In the genomic region with DNA sequence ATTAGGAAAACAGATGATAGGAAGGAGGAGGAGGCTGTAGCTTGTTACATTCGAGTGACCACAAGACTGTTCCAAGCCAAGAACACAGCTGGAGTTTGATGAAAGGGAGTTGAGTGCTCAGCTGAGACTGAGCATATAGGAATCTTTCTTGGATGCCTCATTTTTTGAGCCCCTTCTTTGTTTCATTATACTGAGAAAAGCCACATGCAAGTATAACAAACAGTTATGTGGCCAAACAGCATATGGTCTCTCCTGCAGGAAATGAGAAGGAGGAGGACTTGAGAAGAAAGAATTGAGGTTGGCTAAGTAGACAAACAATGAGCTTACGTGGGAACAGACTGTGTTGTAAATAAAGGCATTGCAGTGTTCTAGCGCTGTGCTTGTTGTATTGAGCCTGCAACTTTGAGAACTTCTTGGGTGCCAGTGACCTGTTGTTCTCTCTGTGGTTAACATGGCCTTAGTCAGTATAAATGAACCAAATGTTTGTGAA, we compare ENCODE assay signal across 14 cellular contexts.
DNase-seq lines count a peak whose midpoint lies in the region; ATAC-seq, FAIRE-seq and TF ChIP-seq lines count a peak whose summit lies in the region.
"Had no signal": no experiment of that assay in that cellular context is flagged by ENCODE, and none has a peak within 500 bp of the region (broad histone marks: within the 10 kb centered on the region; RNA-seq: fewer than 3 reads in every experiment).

No MANE protein-coding gene starts in this region.

- no peak overlapping the region for H3K4me3 ChIP-seq in fibroblast of villous mesenchyme (ENCODE audit: low read depth, low read length)
- H3K4me3 ChIP-seq in small intestine (ENCODE audit: low read depth in 1 of 2, low read length in 2 of 2) = no peak overlapping the region
- H3K4me3 ChIP-seq: skin epidermis had no signal

- intact Hi-C loops in activated naive CD4-positive, alpha-beta T cell treated with anti-CD3 and anti-CD28 coated beads for 36 hours (cut with micrococcal nuclease) = no loop called here
- intact Hi-C loops in activated T-helper 1 cell treated with anti-CD3 and anti-CD28 coated beads, Interleukin-12 subunit alpha, Interleukin-12 subunit beta, Interleukin-2, Interleukin-4 antibody, amounts not matched to agents 30 ng/mL and 10 ng/mL and 1 ng/mL, durations not matched to agents 14 hours and 24 hours and 36 hours (cut with micrococcal nuclease) = no loop called here

- CTCF ChIA-PET in activated naive CD4-positive, alpha-beta T cell treated with anti-CD3 and anti-CD28 coated beads for 36 hours (lab: Charles Lee) = interaction anchor here (0.6 to 1.7 kb wide), 3 partner anchors 14 to 306 kb away, joined by 3 to 5 read pairs (median 3); no protein-coding TSS in a partner anchor

- H3K36me3 Mint-ChIP-seq in activated naive CD4-positive, alpha-beta T cell treated with anti-CD3 and anti-CD28 coated beads, Interleukin-2, amount 50 U/mL, for 24 hours = peaks cover 11% of the 10 kb centered on the region
- H3K36me3 Mint-ChIP-seq in activated naive CD4-positive, alpha-beta T cell treated with anti-CD3 and anti-CD28 coated beads for 36 hours (ENCODE audit: low read depth) = peaks cover 6% of the 10 kb centered on the region
- peaks cover 3% of the 10 kb centered on the region for H3K36me3 Mint-ChIP-seq in activated T-helper 1 cell treated with anti-CD3 and anti-CD28 coated beads, Interleukin-12 subunit alpha, Interleukin-12 subunit beta, Interleukin-2, Interleukin-4 antibody, amounts not matched to agents 30 ng/mL and 10 ng/mL and 1 ng/mL, durations not matched to agents 14 hours and 24 hours and 36 hours (ENCODE audit: low read depth)

- H3K27ac ChIP-seq in small intestine (ENCODE audit: low read depth in 1 of 2, low read length in 1 of 2) = peak overlapping the region in 1 of 2 donors; percentile 2
- H3K27ac ChIP-seq: foreskin keratinocyte had no signal

- peak overlapping the region; percentile 43 for H3K27ac Mint-ChIP-seq in activated naive CD4-positive, alpha-beta T cell treated with anti-CD3 and anti-CD28 coated beads, Interleukin-2, amount 50 U/mL, for 24 hours
- no peak overlapping the region for H3K27ac Mint-ChIP-seq in activated naive CD4-positive, alpha-beta T cell treated with anti-CD3 and anti-CD28 coated beads for 36 hours
- H3K27ac Mint-ChIP-seq in activated T-helper 1 cell treated with anti-CD3 and anti-CD28 coated beads, Interleukin-12 subunit alpha, Interleukin-12 subunit beta, Interleukin-2, Interleukin-4 antibody, amounts not matched to agents 30 ng/mL and 10 ng/mL and 1 ng/mL, durations not matched to agents 14 hours and 24 hours and 36 hours = peak overlapping the region; percentile 0
- H3K27ac Mint-ChIP-seq: activated CD4-positive, alpha-beta T cell treated with anti-CD3 and anti-CD28 coated beads, Interleukin-2, amount 10 ng/mL, durations not matched to agents 7 days and 5 days had no signal

- H3K9me3 Mint-ChIP-seq in activated naive CD4-positive, alpha-beta T cell treated with anti-CD3 and anti-CD28 coated beads, Interleukin-2, amount 50 U/mL, for 24 hours = no peaks in the 10 kb centered on the region
- H3K9me3 Mint-ChIP-seq in activated naive CD4-positive, alpha-beta T cell treated with anti-CD3 and anti-CD28 coated beads for 36 hours = no peaks in the 10 kb centered on the region
- H3K9me3 Mint-ChIP-seq in activated T-helper 1 cell treated with anti-CD3 and anti-CD28 coated beads, Interleukin-12 subunit alpha, Interleukin-12 subunit beta, Interleukin-2, Interleukin-4 antibody, amounts not matched to agents 30 ng/mL and 10 ng/mL and 1 ng/mL, durations not matched to agents 14 hours and 24 hours and 36 hours = no peaks in the 10 kb centered on the region

- peak overlapping the region; percentile 30 for H3K4me3 Mint-ChIP-seq in activated naive CD4-positive, alpha-beta T cell treated with anti-CD3 and anti-CD28 coated beads, Interleukin-2, amount 50 U/mL, for 24 hours
- no peak overlapping the region for H3K4me3 Mint-ChIP-seq in activated naive CD4-positive, alpha-beta T cell treated with anti-CD3 and anti-CD28 coated beads for 36 hours
- H3K4me3 Mint-ChIP-seq in activated T-helper 1 cell treated with anti-CD3 and anti-CD28 coated beads, Interleukin-12 subunit alpha, Interleukin-12 subunit beta, Interleukin-2, Interleukin-4 antibody, amounts not matched to agents 30 ng/mL and 10 ng/mL and 1 ng/mL, durations not matched to agents 14 hours and 24 hours and 36 hours = no peak overlapping the region
- H3K4me3 Mint-ChIP-seq: activated CD4-positive, alpha-beta T cell treated with anti-CD3 and anti-CD28 coated beads, Interleukin-2, amount 10 ng/mL, durations not matched to agents 7 days and 5 days had no signal

- H3K9me3 ChIP-seq in small intestine (ENCODE audit: control insufficient read depth, low read depth) = no peaks in the 10 kb centered on the region

- no peak for FAIRE-seq in small intestine (lab: Jason Lieb, UNC)

- no peaks in the 10 kb centered on the region for H3K27me3 ChIP-seq in small intestine (ENCODE audit: control insufficient read depth in 2 of 2, insufficient read depth in 2 of 2, low read length in 2 of 2)
- H3K27me3 ChIP-seq: foreskin keratinocyte had no signal

- H3K36me3 ChIP-seq in small intestine (ENCODE audit: control insufficient read depth in 2 of 2, insufficient read depth in 2 of 2, low read length in 2 of 2) = no peaks in the 10 kb centered on the region

- WGBS in small intestine, 3 donors = 59 to 85% (median 65%) methylated on average over 3 of the region's 3 CpGs

- peaks cover 53% of the 10 kb centered on the region for H3K4me1 Mint-ChIP-seq in activated naive CD4-positive, alpha-beta T cell treated with anti-CD3 and anti-CD28 coated beads, Interleukin-2, amount 50 U/mL, for 24 hours
- H3K4me1 Mint-ChIP-seq in activated naive CD4-positive, alpha-beta T cell treated with anti-CD3 and anti-CD28 coated beads for 36 hours (ENCODE audit: low read depth) = peaks cover 48% of the 10 kb centered on the region
- H3K4me1 Mint-ChIP-seq in activated T-helper 1 cell treated with anti-CD3 and anti-CD28 coated beads, Interleukin-12 subunit alpha, Interleukin-12 subunit beta, Interleukin-2, Interleukin-4 antibody, amounts not matched to agents 30 ng/mL and 10 ng/mL and 1 ng/mL, durations not matched to agents 14 hours and 24 hours and 36 hours (ENCODE audit: low read depth) = peaks cover 21% of the 10 kb centered on the region

- no peak for ATAC-seq in GM21515 (IDR thresholded peaks at IDR 0.05; ENCODE audit: unreplicated experiment)
- ATAC-seq: foreskin keratinocyte had no signal

- no peak for TF ChIP-seq CTCF in fibroblast of villous mesenchyme (IDR thresholded peaks at IDR 0.05; ENCODE audit: insufficient read depth, low read depth, low read length)

- H3K27me3 Mint-ChIP-seq in activated naive CD4-positive, alpha-beta T cell treated with anti-CD3 and anti-CD28 coated beads, Interleukin-2, amount 50 U/mL, for 24 hours = no peaks in the 10 kb centered on the region
- H3K27me3 Mint-ChIP-seq in activated naive CD4-positive, alpha-beta T cell treated with anti-CD3 and anti-CD28 coated beads for 36 hours (ENCODE audit: low read depth) = no peaks in the 10 kb centered on the region
- H3K27me3 Mint-ChIP-seq in activated T-helper 1 cell treated with anti-CD3 and anti-CD28 coated beads, Interleukin-12 subunit alpha, Interleukin-12 subunit beta, Interleukin-2, Interleukin-4 antibody, amounts not matched to agents 30 ng/mL and 10 ng/mL and 1 ng/mL, durations not matched to agents 14 hours and 24 hours and 36 hours (ENCODE audit: insufficient read depth) = peaks cover 2% of the 10 kb centered on the region
- H3K27me3 Mint-ChIP-seq: activated CD4-positive, alpha-beta T cell treated with anti-CD3 and anti-CD28 coated beads, Interleukin-2, amount 10 ng/mL, durations not matched to agents 7 days and 5 days had no signal

- peaks cover 4 to 7% of the 10 kb centered on the region in 2 donors for H3K4me1 ChIP-seq in small intestine (ENCODE audit: control insufficient read depth in 2 of 2, insufficient read depth in 1 of 2, low read depth in 1 of 2, low read length in 1 of 2)
- H3K4me1 ChIP-seq: foreskin keratinocyte had no signal

- no peak for DNase-seq in activated naive CD4-positive, alpha-beta T cell treated with anti-CD3 and anti-CD28 coated beads for 36 hours
- DNase-seq in activated T-helper 1 cell treated with anti-CD3 and anti-CD28 coated beads, Interleukin-12 subunit alpha, Interleukin-12 subunit beta, Interleukin-2, Interleukin-4 antibody, amounts not matched to agents 30 ng/mL and 10 ng/mL and 1 ng/mL, durations not matched to agents 14 hours and 24 hours and 36 hours (ENCODE audit: low spot score) = no peak
- DNase-seq in fibroblast of villous mesenchyme (ENCODE audit: low read depth) (peak; percentile 54), small intestine (peak; percentile 40), KG1 (lab: John Stamatoyannopoulos, UW) (no peak), UCSD-AML1 (lab: John Stamatoyannopoulos, UW; ENCODE audit: unreplicated experiment) (no peak)
- DNase-seq: activated CD4-positive, alpha-beta T cell treated with anti-CD3 and anti-CD28 coated beads, Interleukin-2, amount 10 ng/mL, durations not matched to agents 7 days and 5 days; activated effector memory CD4-positive, alpha-beta T cell treated with Interleukin-2 at 50 U/mL for 16 hours; DMS53; foreskin keratinocyte; trophoblast cell had no signal

Comparison
In these comparisons a context has a peak if more than half of its experiments do, and no peak if none do; other contexts are left out.
1. DNase-seq: peak in fibroblast of villous mesenchyme (single experiment) and small intestine (single experiment); none in activated naive CD4-positive, alpha-beta T cell treated with anti-CD3 and anti-CD28 coated beads for 36 hours (single experiment), activated T-helper 1 cell treated with anti-CD3 and anti-CD28 coated beads, Interleukin-12 subunit alpha, Interleukin-12 subunit beta, Interleukin-2, Interleukin-4 antibody, amounts not matched to agents 30 ng/mL and 10 ng/mL and 1 ng/mL, durations not matched to agents 14 hours and 24 hours and 36 hours (single experiment), KG1 (single experiment) and UCSD-AML1 (single experiment).